ENCODE assay signal across 2 cellular contexts in genomic region chr15:68019814-68020525, GRCh38.
TF ChIP-seq lines count a peak whose summit lies in the region.

No MANE protein-coding gene starts in this region.

TF ChIP-seq in GM23338, 12 proteins besides CTCF, POLR2A, EP300 and RAD21:
- no peak for TF ChIP-seq EZH2 (IDR thresholded peaks at IDR 0.05; ENCODE audit: low read depth, unreplicated experiment)
- no peak for TF ChIP-seq REST (IDR thresholded peaks at IDR 0.05; ENCODE audit: unreplicated experiment)
- TF ChIP-seq ZNF462 (CRISPR knock-in tag; IDR thresholded peaks at IDR 0.05) = no peak
- TF ChIP-seq STAT1 (IDR thresholded peaks at IDR 0.05; ENCODE audit: unreplicated experiment) = no peak

TF ChIP-seq in GM12878, 131 proteins besides CTCF, POLR2A, EP300 and RAD21:
- no peak for TF ChIP-seq ZBED1 (IDR thresholded peaks at IDR 0.05; ENCODE audit: borderline replicate concordance)
- TF ChIP-seq NR2C2 (IDR thresholded peaks at IDR 0.05; ENCODE audit: borderline replicate concordance, control insufficient read depth, insufficient read length, low read depth) = no peak
- TF ChIP-seq ZSCAN29 (IDR thresholded peaks at IDR 0.05) = no peak
- no peak for TF ChIP-seq IKZF1 (conservative IDR thresholded peaks at IDR 0.05)
- no peak for TF ChIP-seq KLF5 (IDR thresholded peaks at IDR 0.05; ENCODE audit: partially characterized antibody)
- no peak for TF ChIP-seq ASH2L (IDR thresholded peaks at IDR 0.05; ENCODE audit: borderline replicate concordance, low read depth)
- no peak for TF ChIP-seq SPI1 (IDR thresholded peaks at IDR 0.05; ENCODE audit: borderline replicate concordance, insufficient read depth, low read depth, low read length)
- no peak for TF ChIP-seq CHD2 (IDR thresholded peaks at IDR 0.05; ENCODE audit: borderline replicate concordance, low read depth, low read length)
- no peak for TF ChIP-seq FOXK2 (IDR thresholded peaks at IDR 0.05)
- no peak for TF ChIP-seq IRF4 (IDR thresholded peaks at IDR 0.05; ENCODE audit: low read depth, low read length)
- no peak for TF ChIP-seq GATAD2B (conservative IDR thresholded peaks at IDR 0.05; ENCODE audit: low read depth)
- no peak for TF ChIP-seq ZNF592 (IDR thresholded peaks at IDR 0.05)
- TF ChIP-seq ZBTB40 (IDR thresholded peaks at IDR 0.05; ENCODE audit: borderline replicate concordance) = no peak
- no peak for TF ChIP-seq REST (IDR thresholded peaks at IDR 0.05; ENCODE audit: low read depth, low read length)
- no peak for TF ChIP-seq ATF7 (IDR thresholded peaks at IDR 0.05; ENCODE audit: low read depth)
- no peak for TF ChIP-seq RB1 (IDR thresholded peaks at IDR 0.05; ENCODE audit: borderline replicate concordance)
- no peak for TF ChIP-seq MTA2 (IDR thresholded peaks at IDR 0.05; ENCODE audit: low read depth)
